In genomic region chr17:79587421-79587820, GRCh38 we compare ENCODE assay signal across 39 cellular contexts. TPM values are rescaled to one million over a fixed set of nuclear protein-coding genes. Genes with fewer than 3 reads are reported as not detected.
"Had no signal": no experiment of that assay in that cellular context is flagged by ENCODE, and none has a peak within 500 bp of the region (broad histone marks: within the 10 kb centered on the region; RNA-seq: fewer than 3 reads in every experiment).

No MANE protein-coding gene starts in this region.

- H3K27ac Mint-ChIP-seq: activated B cell treated with CpG ODN at 0.5 μM for 24 hours; activated CD4-positive, alpha-beta memory T cell treated with anti-CD3 and anti-CD28 coated beads for 36 hours; activated CD4-positive, alpha-beta T cell treated with anti-CD3 and anti-CD28 coated beads, Interleukin-2, amount 10 ng/mL, durations not matched to agents 24 days and 14 days; activated CD8-positive, alpha-beta T cell treated with anti-CD3 and anti-CD28 coated beads for 36 hours; activated naive CD4-positive, alpha-beta T cell treated with anti-CD3 and anti-CD28 coated beads for 36 hours; activated naive CD8-positive, alpha-beta T cell; activated naive CD8-positive, alpha-beta T cell treated with anti-CD3 and anti-CD28 coated beads, Interleukin-2, amount 10 ng/mL, durations not matched to agents 7 days and 5 days; activated naive CD8-positive, alpha-beta T cell treated with anti-CD3 and anti-CD28 coated beads, Interleukin-2, amount 50 U/mL, for 24 hours; activated T-cell treated with anti-CD3 and anti-CD28 coated beads, Interleukin-2, amount 50 U/mL, for 72 hours; activated T-helper 1 cell treated with anti-CD3 and anti-CD28 coated beads, Interleukin-12 subunit alpha, Interleukin-12 subunit beta, Interleukin-2, Interleukin-4 antibody, amounts not matched to agents 30 ng/mL and 10 ng/mL and 1 ng/mL, durations not matched to agents 14 hours and 24 hours and 36 hours; activated T-helper 17 cell treated with anti-CD3 and anti-CD28 coated beads, Interleukin-2, amount 50 U/mL, for 72 hours; brain; T-helper 1 cell treated with Interleukin-12 subunit alpha and Interleukin-12 subunit beta and Interleukin-4 antibody, amounts not matched to agents 30 μg/mL and 1 μg/mL, for 36 hours; T-helper 2 cell treated with Interferon-gamma antibody and Interleukin-4, amounts not matched to agents 5 μg/mL and 100 μg/mL, for 36 hours had no signal

- H3K27me3 ChIP-seq: ascending aorta, cardiac muscle cell had no signal

- H3K36me3 Mint-ChIP-seq: activated CD4-positive, alpha-beta memory T cell treated with anti-CD3 and anti-CD28 coated beads for 36 hours; activated naive CD8-positive, alpha-beta T cell; activated naive CD8-positive, alpha-beta T cell treated with anti-CD3 and anti-CD28 coated beads, Interleukin-2, amount 10 ng/mL, durations not matched to agents 7 days and 5 days; brain had no signal

- ATAC-seq: activated CD8-positive, alpha-beta T cell treated with anti-CD3 and anti-CD28 coated beads for 36 hours; activated naive CD8-positive, alpha-beta T cell treated with anti-CD3 and anti-CD28 coated beads, Interleukin-2, amount 50 U/mL, for 24 hours; activated T-cell treated with anti-CD3 and anti-CD28 coated beads, Interleukin-2, amount 50 U/mL, for 4 hours; activated T-cell treated with anti-CD3 and anti-CD28 coated beads, Interleukin-2, amount 50 U/mL, for 72 hours; activated T-helper 17 cell treated with anti-CD3 and anti-CD28 coated beads, Interleukin-2, amount 50 U/mL, for 72 hours had no signal

- DNase-seq: activated B cell treated with CpG ODN at 0.5 μM for 24 hours; activated CD4-positive, alpha-beta memory T cell treated with anti-CD3 and anti-CD28 coated beads for 36 hours; activated CD4-positive, alpha-beta T cell treated with anti-CD3 and anti-CD28 coated beads for 4 hours; activated CD4-positive, alpha-beta T cell treated with anti-CD3 and anti-CD28 coated beads, Interleukin-2, amount 10 ng/mL, durations not matched to agents 24 days and 14 days; activated CD4-positive, alpha-beta T cell treated with anti-CD3 and anti-CD28 coated beads, Interleukin-2, amount 50 U/mL, for 1 hour; activated CD4-positive, alpha-beta T cell treated with anti-CD3 and anti-CD28 coated beads, Interleukin-2, amount 50 U/mL, for 4 hours; activated CD4-positive, CD25-positive, alpha-beta regulatory T cell treated with anti-CD3 and anti-CD28 coated beads, Interleukin-2, amount 50 U/mL, for 72 hours; activated CD8-positive, alpha-beta memory T cell treated with anti-CD3 and anti-CD28 coated beads, Interleukin-2, amount 50 U/mL, for 4 hours; activated CD8-positive, alpha-beta T cell treated with anti-CD3 and anti-CD28 coated beads for 36 hours; activated effector memory CD4-positive, alpha-beta T cell treated with anti-CD3 and anti-CD28 coated beads, Interleukin-2, amount 50 U/mL, for 16 hours; activated gamma-delta T cell treated with Interleukin-2 at 50 U/mL for 16 hours; activated naive CD4-positive, alpha-beta T cell; activated naive CD4-positive, alpha-beta T cell treated with anti-CD3 and anti-CD28 coated beads for 36 hours; activated naive CD4-positive, alpha-beta T cell treated with anti-CD3 and anti-CD28 coated beads, Interleukin-2, amount 50 U/mL, for 16 hours; activated naive CD8-positive, alpha-beta T cell treated with anti-CD3 and anti-CD28 coated beads, Interleukin-2, amount 10 ng/mL, durations not matched to agents 7 days and 5 days; activated naive CD8-positive, alpha-beta T cell treated with anti-CD3 and anti-CD28 coated beads, Interleukin-2, amount 50 U/mL, for 24 hours; activated T-cell treated with anti-CD3 and anti-CD28 coated beads for 4 hours; activated T-cell treated with anti-CD3 and anti-CD28 coated beads, Interleukin-2, amount 50 U/mL, for 1 hour; activated T-cell treated with anti-CD3 and anti-CD28 coated beads, Interleukin-2, amount 50 U/mL, for 4 hours; activated T-cell treated with anti-CD3 and anti-CD28 coated beads, Interleukin-2, amount 50 U/mL, for 72 hours; amygdala; anterior cingulate cortex; caudate nucleus; cerebellar nuclear complex; T-helper 1 cell; T-helper 2 cell; T-helper 9 cell had no signal

- H3K27ac ChIP-seq: ascending aorta, cardiac muscle cell, VCaP had no signal

- H3K9me3 Mint-ChIP-seq: activated B cell treated with CpG ODN at 0.5 μM for 24 hours; activated CD4-positive, alpha-beta memory T cell treated with anti-CD3 and anti-CD28 coated beads for 36 hours; activated CD4-positive, alpha-beta T cell treated with anti-CD3 and anti-CD28 coated beads, Interleukin-2, amount 10 ng/mL, durations not matched to agents 24 days and 14 days; activated CD8-positive, alpha-beta T cell treated with anti-CD3 and anti-CD28 coated beads for 36 hours; activated naive CD4-positive, alpha-beta T cell treated with anti-CD3 and anti-CD28 coated beads for 36 hours; activated naive CD8-positive, alpha-beta T cell treated with anti-CD3 and anti-CD28 coated beads, Interleukin-2, amount 10 ng/mL, durations not matched to agents 7 days and 5 days; activated naive CD8-positive, alpha-beta T cell treated with anti-CD3 and anti-CD28 coated beads, Interleukin-2, amount 50 U/mL, for 24 hours; activated T-cell treated with anti-CD3 and anti-CD28 coated beads, Interleukin-2, amount 50 U/mL, for 4 hours; activated T-cell treated with anti-CD3 and anti-CD28 coated beads, Interleukin-2, amount 50 U/mL, for 72 hours; activated T-helper 1 cell treated with anti-CD3 and anti-CD28 coated beads, Interleukin-12 subunit alpha, Interleukin-12 subunit beta, Interleukin-2, Interleukin-4 antibody, amounts not matched to agents 30 ng/mL and 10 ng/mL and 1 ng/mL, durations not matched to agents 14 hours and 24 hours and 36 hours; activated T-helper 17 cell treated with anti-CD3 and anti-CD28 coated beads, Interleukin-2, amount 50 U/mL, for 72 hours; central memory CD8-positive, alpha-beta T cell; T-helper 1 cell treated with Interleukin-12 subunit alpha and Interleukin-12 subunit beta and Interleukin-4 antibody, amounts not matched to agents 30 μg/mL and 1 μg/mL, for 36 hours; T-helper 2 cell treated with Interferon-gamma antibody and Interleukin-4, amounts not matched to agents 5 μg/mL and 100 μg/mL, for 36 hours had no signal

- H3K27me3 Mint-ChIP-seq: activated CD4-positive, alpha-beta T cell treated with anti-CD3 and anti-CD28 coated beads, Interleukin-2, amount 10 ng/mL, durations not matched to agents 24 days and 14 days; activated naive CD8-positive, alpha-beta T cell treated with anti-CD3 and anti-CD28 coated beads, Interleukin-2, amount 10 ng/mL, durations not matched to agents 7 days and 5 days had no signal

- H3K4me3 Mint-ChIP-seq: activated B cell treated with CpG ODN at 0.5 μM for 24 hours; activated CD4-positive, alpha-beta memory T cell treated with anti-CD3 and anti-CD28 coated beads for 36 hours; activated CD4-positive, alpha-beta T cell treated with anti-CD3 and anti-CD28 coated beads, Interleukin-2, amount 10 ng/mL, durations not matched to agents 24 days and 14 days; activated CD8-positive, alpha-beta T cell treated with anti-CD3 and anti-CD28 coated beads for 36 hours; activated naive CD4-positive, alpha-beta T cell treated with anti-CD3 and anti-CD28 coated beads for 36 hours; activated naive CD8-positive, alpha-beta T cell; activated naive CD8-positive, alpha-beta T cell treated with anti-CD3 and anti-CD28 coated beads, Interleukin-2, amount 10 ng/mL, durations not matched to agents 7 days and 5 days; activated naive CD8-positive, alpha-beta T cell treated with anti-CD3 and anti-CD28 coated beads, Interleukin-2, amount 50 U/mL, for 24 hours; activated T-cell treated with anti-CD3 and anti-CD28 coated beads, Interleukin-2, amount 50 U/mL, for 4 hours; activated T-cell treated with anti-CD3 and anti-CD28 coated beads, Interleukin-2, amount 50 U/mL, for 72 hours; activated T-helper 1 cell treated with anti-CD3 and anti-CD28 coated beads, Interleukin-12 subunit alpha, Interleukin-12 subunit beta, Interleukin-2, Interleukin-4 antibody, amounts not matched to agents 30 ng/mL and 10 ng/mL and 1 ng/mL, durations not matched to agents 14 hours and 24 hours and 36 hours; activated T-helper 17 cell treated with anti-CD3 and anti-CD28 coated beads, Interleukin-2, amount 50 U/mL, for 72 hours; brain; central memory CD8-positive, alpha-beta T cell; T-helper 1 cell treated with Interleukin-12 subunit alpha and Interleukin-12 subunit beta and Interleukin-4 antibody, amounts not matched to agents 30 μg/mL and 1 μg/mL, for 36 hours; T-helper 2 cell treated with Interferon-gamma antibody and Interleukin-4, amounts not matched to agents 5 μg/mL and 100 μg/mL, for 36 hours had no signal

- H3K9me3 ChIP-seq: ascending aorta had no signal

- H3K4me1 Mint-ChIP-seq: activated B cell treated with CpG ODN at 0.5 μM for 24 hours; activated CD4-positive, alpha-beta T cell treated with anti-CD3 and anti-CD28 coated beads, Interleukin-2, amount 10 ng/mL, durations not matched to agents 24 days and 14 days; activated naive CD8-positive, alpha-beta T cell treated with anti-CD3 and anti-CD28 coated beads, Interleukin-2, amount 10 ng/mL, durations not matched to agents 7 days and 5 days; activated naive CD8-positive, alpha-beta T cell treated with anti-CD3 and anti-CD28 coated beads, Interleukin-2, amount 50 U/mL, for 24 hours; activated T-helper 17 cell treated with anti-CD3 and anti-CD28 coated beads, Interleukin-2, amount 50 U/mL, for 72 hours; central memory CD8-positive, alpha-beta T cell had no signal

- H3K4me1 ChIP-seq: ascending aorta had no signal

- H3K4me3 ChIP-seq: ascending aorta, cardiac muscle cell had no signal

- H3K36me3 ChIP-seq: ascending aorta, cardiac muscle cell had no signal

RNA-seq across cellular contexts. Expression of gene RBFOX3, which starts 23.4 kb away (rescaled TPM):
- total RNA-seq: activated CD4-positive, alpha-beta memory T cell treated with anti-CD3 and anti-CD28 coated beads for 36 hours; activated CD4-positive, alpha-beta T cell treated with anti-CD3 and anti-CD28 coated beads, Interleukin-2, amount 10 ng/mL, durations not matched to agents 24 days and 14 days; activated CD8-positive, alpha-beta memory T cell treated with anti-CD3 and anti-CD28 coated beads for 36 hours; activated CD8-positive, alpha-beta T cell treated with anti-CD3 and anti-CD28 coated beads for 36 hours; activated naive CD4-positive, alpha-beta T cell treated with anti-CD3 and anti-CD28 coated beads for 36 hours; activated naive CD8-positive, alpha-beta T cell treated with anti-CD3 and anti-CD28 coated beads, Interleukin-2, amount 10 ng/mL, durations not matched to agents 7 days and 5 days; activated T-cell treated with anti-CD3 and anti-CD28 coated beads, Interleukin-2, amount 50 U/mL, for 4 hours; activated T-helper 1 cell treated with anti-CD3 and anti-CD28 coated beads, Interleukin-12 subunit alpha, Interleukin-12 subunit beta, Interleukin-2, Interleukin-4 antibody, amounts not matched to agents 30 ng/mL and 10 ng/mL and 1 ng/mL, durations not matched to agents 14 hours and 24 hours and 36 hours; activated T-helper 17 cell treated with anti-CD3 and anti-CD28 coated beads, Interleukin-2, amount 50 U/mL, for 72 hours; ascending aorta; chondrocyte had no signal
